In genomic region chr20:4593149-4593525, GRCh38 we compare ENCODE assay signal across 1 cellular context.
TF ChIP-seq lines count a peak whose summit lies in the region.

No MANE protein-coding gene starts in this region.

TF ChIP-seq in H1, 55 proteins besides CTCF, POLR2A, EP300 and RAD21:
- TF ChIP-seq RXRA (IDR thresholded peaks at IDR 0.05; ENCODE audit: insufficient read depth, low read depth, low read length) = no peak
- TF ChIP-seq EGR1 (IDR thresholded peaks at IDR 0.05; ENCODE audit: borderline replicate concordance, low read depth, low read length) = no peak
- TF ChIP-seq POLR2AphosphoS5 (IDR thresholded peaks at IDR 0.05; ENCODE audit: low read depth, low read length) = no peak
- no peak for TF ChIP-seq CHD1 (IDR thresholded peaks at IDR 0.05; ENCODE audit: low read depth, low read length)
- no peak for TF ChIP-seq KDM4A (IDR thresholded peaks at IDR 0.05; ENCODE audit: low read depth, low read length, severe bottlenecking)
- TF ChIP-seq TCF12 (IDR thresholded peaks at IDR 0.05; ENCODE audit: low read depth, low read length) = no peak
- no peak for TF ChIP-seq KDM1A (IDR thresholded peaks at IDR 0.05; ENCODE audit: borderline replicate concordance, low read length)
- TF ChIP-seq TAF7 (optimal IDR thresholded peaks at IDR 0.05; ENCODE audit: borderline replicate concordance, low read depth, low read length) = no peak
- TF ChIP-seq POU5F1 (IDR thresholded peaks at IDR 0.05; ENCODE audit: low read depth, low read length) = no peak
- no peak for TF ChIP-seq JUND (IDR thresholded peaks at IDR 0.05; ENCODE audit: low read length)
- no peak for TF ChIP-seq ASH2L (IDR thresholded peaks at IDR 0.05; ENCODE audit: low read length)
- TF ChIP-seq NANOG (IDR thresholded peaks at IDR 0.05; ENCODE audit: insufficient read depth, low read depth, low read length, poor library complexity, severe bottlenecking) = no peak
- TF ChIP-seq, protein P1, sequence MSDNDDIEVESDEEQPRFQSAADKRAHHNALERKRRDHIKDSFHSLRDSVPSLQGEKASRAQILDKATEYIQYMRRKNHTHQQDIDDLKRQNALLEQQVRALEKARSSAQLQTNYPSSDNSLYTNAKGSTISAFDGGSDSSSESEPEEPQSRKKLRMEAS (IDR thresholded peaks at IDR 0.05) = no peak
- no peak for TF ChIP-seq BRCA1 (IDR thresholded peaks at IDR 0.05; ENCODE audit: low read depth, low read length)
TF ChIP-seq in H1: peak in this region for 0.
